ENCODE assay signal across 12 cellular contexts in genomic region chr16:76946879-76947278, GRCh38.
A peak's percentile ranks its signal among the peaks of the same experiment; 100 is the strongest.
DNase-seq lines count a peak whose midpoint lies in the region; ATAC-seq, FAIRE-seq and TF ChIP-seq lines count a peak whose summit lies in the region.
"Had no signal": no experiment of that assay in that cellular context is flagged by ENCODE, and none has a peak within 500 bp of the region (broad histone marks: within the 10 kb centered on the region; RNA-seq: fewer than 3 reads in every experiment).

No MANE protein-coding gene starts in this region.

- H3K4me3 ChIP-seq in HUES64 (ENCODE audit: low read length) (no peak overlapping the region), astrocyte (ENCODE audit: insufficient read depth, low read depth, low read length) (no peak overlapping the region), kidney (ENCODE audit: low read length in 2 of 2) (no peak overlapping the region)
- H3K4me3 ChIP-seq: upper lobe of left lung had no signal

- FAIRE-seq in astrocyte (lab: Jason Lieb, UNC) (peak; percentile 17), kidney (lab: Jason Lieb, UNC) (no peak)
- FAIRE-seq: GM12892 had no signal

- H3K27ac ChIP-seq in HUES64 (ENCODE audit: low read depth, low read length) (0 out of 2 replicates have a peak overlapping the region, but pooled peaks have one; percentile 17), astrocyte (ENCODE audit: low read depth, low read length) (no peak overlapping the region), kidney (ENCODE audit: low read depth in 2 of 2, low read length in 2 of 2) (no peak overlapping the region)
- H3K27ac ChIP-seq: neutrophil, upper lobe of left lung had no signal

- ATAC-seq in GM18867 (IDR thresholded peaks at IDR 0.05; ENCODE audit: unreplicated experiment) (no peak), GM18861 (IDR thresholded peaks at IDR 0.05; ENCODE audit: unreplicated experiment) (no peak)

- H3K4me2 ChIP-seq in astrocyte (ENCODE audit: low read length), result peak overlapping the region; percentile 55

- no peaks in the 10 kb centered on the region for H3K9me3 ChIP-seq in HUES64 (ENCODE audit: insufficient read depth, low read depth, low read length)
- H3K9me3 ChIP-seq in astrocyte (ENCODE audit: insufficient read depth, low read depth, low read length), result peaks cover 2% of the 10 kb centered on the region
- no peaks in the 10 kb centered on the region for H3K9me3 ChIP-seq in kidney (ENCODE audit: control insufficient read depth in 1 of 2, low read length in 2 of 2)
- H3K9me3 ChIP-seq: neutrophil, upper lobe of left lung had no signal

- 71% methylated on average over 3 of the region's 3 CpGs for WGBS in HUES64

- peak; percentile 61 for DNase-seq in COLO829 (ENCODE audit: low spot score)
- peak; percentile 80 for DNase-seq in astrocyte (ENCODE audit: low read depth)
- DNase-seq in kidney tubule cell (ENCODE audit: low spot score), result peak; percentile 84
- no peak for DNase-seq in kidney
- DNase-seq in stimulated activated CD4-positive, alpha-beta T cell treated with anti-CD3 and anti-CD28 coated beads, Interleukin-4, amount 100 ng/mL, for 24 hours, result no peak
- DNase-seq: upper lobe of left lung had no signal

- H3K36me3 ChIP-seq in HUES64 (ENCODE audit: insufficient read depth, low read length), result no peaks in the 10 kb centered on the region
- H3K36me3 ChIP-seq in astrocyte (ENCODE audit: insufficient read depth, low read length), result no peaks in the 10 kb centered on the region
- no peaks in the 10 kb centered on the region for H3K36me3 ChIP-seq in kidney (ENCODE audit: control insufficient read depth in 1 of 2, insufficient read depth in 2 of 2, low read length in 2 of 2)
- H3K36me3 ChIP-seq: neutrophil, upper lobe of left lung had no signal

- H3K27me3 Mint-ChIP-seq in astrocyte (ENCODE audit: low read depth, unreplicated experiment), result no peaks in the 10 kb centered on the region
- H3K27me3 Mint-ChIP-seq: central memory CD8-positive, alpha-beta T cell had no signal

- peaks cover 2% of the 10 kb centered on the region for H3K9me3 Mint-ChIP-seq in astrocyte (ENCODE audit: unreplicated experiment)

- no peaks in the 10 kb centered on the region for H3K27me3 ChIP-seq in HUES64 (ENCODE audit: insufficient read depth, low read length)
- H3K27me3 ChIP-seq in astrocyte (ENCODE audit: insufficient read depth, low read length), result no peaks in the 10 kb centered on the region
- H3K27me3 ChIP-seq: neutrophil, upper lobe of left lung had no signal

- H3K4me1 ChIP-seq in HUES64 (ENCODE audit: insufficient read depth, low read length) (peaks cover 13% of the 10 kb centered on the region; the same call in 1 of the 2 replicates), astrocyte (ENCODE audit: insufficient read depth, low read length) (peaks cover 10% of the 10 kb centered on the region), kidney (ENCODE audit: control insufficient read depth in 1 of 2, insufficient read depth in 1 of 2, low read depth in 1 of 2, low read length in 2 of 2) (no peaks in the 10 kb centered on the region)
- H3K4me1 ChIP-seq: upper lobe of left lung had no signal

- H3K4me3 Mint-ChIP-seq in astrocyte (ENCODE audit: unreplicated experiment), result no peak overlapping the region
- H3K4me3 Mint-ChIP-seq: central memory CD8-positive, alpha-beta T cell had no signal

- no peaks in the 10 kb centered on the region for H3K36me3 Mint-ChIP-seq in astrocyte (ENCODE audit: low read depth, unreplicated experiment)

- TF ChIP-seq CTCF in astrocyte (IDR thresholded peaks at IDR 0.05; ENCODE audit: insufficient read depth, low read depth, low read length) (no peak), kidney (IDR thresholded peaks at IDR 0.05; ENCODE audit: borderline replicate concordance, extremely low read depth, insufficient read depth) (no peak)

- H2AFZ ChIP-seq in astrocyte (ENCODE audit: low read depth, low read length), result no peak overlapping the region

- intact Hi-C loops in kidney (cut with DNase I), result no loop called here

- H3K27ac Mint-ChIP-seq in astrocyte (ENCODE audit: unreplicated experiment), result peak overlapping the region; percentile 43

- H3K9ac ChIP-seq in HUES64 (ENCODE audit: low read depth, low read length) (no peak overlapping the region), astrocyte (ENCODE audit: low read length) (no peak overlapping the region), kidney (ENCODE audit: low read length in 2 of 2) (no peak overlapping the region)

- no peaks in the 10 kb centered on the region for H4K20me1 ChIP-seq in astrocyte (ENCODE audit: insufficient read depth, low read length)

- peaks cover 4% of the 10 kb centered on the region for H3K4me1 Mint-ChIP-seq in astrocyte (ENCODE audit: low read depth, unreplicated experiment)
- H3K4me1 Mint-ChIP-seq: central memory CD8-positive, alpha-beta T cell had no signal

- no peaks in the 10 kb centered on the region for H3K79me2 ChIP-seq in astrocyte (ENCODE audit: insufficient read depth, low read length)

Comparison
In these comparisons a context has a peak if more than half of its experiments do, and no peak if none do; other contexts are left out.
1. DNase-seq: peak in COLO829 (single experiment), astrocyte (single experiment) and kidney tubule cell (single experiment); none in kidney (single experiment) and stimulated activated CD4-positive, alpha-beta T cell treated with anti-CD3 and anti-CD28 coated beads, Interleukin-4, amount 100 ng/mL, for 24 hours (single experiment).